Comparison of ENCODE assay signal across 7 cellular contexts in genomic region chr2:3738454-3738853, GRCh38. TPM values are rescaled to one million over a fixed set of nuclear protein-coding genes. Genes with fewer than 3 reads are reported as not detected.
DNase-seq lines count a peak whose midpoint lies in the region; ATAC-seq, FAIRE-seq and TF ChIP-seq lines count a peak whose summit lies in the region.

No MANE protein-coding gene starts in this region.

- no peak for FAIRE-seq in kidney (lab: Jason Lieb, UNC)

- H3K27ac ChIP-seq in RWPE2 (ENCODE audit: poor library complexity, severe bottlenecking) (no peak overlapping the region), kidney (ENCODE audit: low read depth in 2 of 2, low read length in 2 of 2) (no peak overlapping the region), substantia nigra (ENCODE audit: low read depth, low read length, poor library complexity, severe bottlenecking) (no peak overlapping the region)

- peak; percentile 67 for DNase-seq in GM03348 (ENCODE audit: low spot score)
- no peak for DNase-seq in RWPE2 (ENCODE audit: low spot score)
- DNase-seq in kidney = no peak
- DNase-seq in NCI-H2029 (lab: John Stamatoyannopoulos, UW) = no peak
- DNase-seq in substantia nigra (lab: John Stamatoyannopoulos, UW) = no peak

- H3K4me3 ChIP-seq in RWPE2 (ENCODE audit: severe bottlenecking) (no peak overlapping the region), kidney (ENCODE audit: low read length in 2 of 2) (no peak overlapping the region)

- H3K4me1 ChIP-seq in RWPE2 (ENCODE audit: insufficient read depth, poor library complexity, severe bottlenecking) (no peaks in the 10 kb centered on the region), kidney (ENCODE audit: control insufficient read depth in 1 of 2, insufficient read depth in 1 of 2, low read depth in 1 of 2, low read length in 2 of 2) (no peaks in the 10 kb centered on the region)

- no peaks in the 10 kb centered on the region for H3K9me3 ChIP-seq in RWPE2 (ENCODE audit: severe bottlenecking)
- no peaks in the 10 kb centered on the region for H3K9me3 ChIP-seq in kidney (ENCODE audit: control insufficient read depth in 1 of 2, low read length in 2 of 2)

- H3K27me3 ChIP-seq in RWPE2 (ENCODE audit: insufficient read depth, poor library complexity, severe bottlenecking) = peaks cover 2% of the 10 kb centered on the region

- ATAC-seq in HG02623 (IDR thresholded peaks at IDR 0.05; ENCODE audit: unreplicated experiment) = peak; percentile 57
- peak; percentile 75 for ATAC-seq in RWPE2 (ENCODE audit: low read depth)
- ATAC-seq in GM21528 (IDR thresholded peaks at IDR 0.05; ENCODE audit: low FRiP score, unreplicated experiment) = no peak

- H3K9ac ChIP-seq in kidney (ENCODE audit: low read length in 2 of 2) = no peak overlapping the region

- H3K36me3 ChIP-seq in RWPE2 (ENCODE audit: low read depth) = no peaks in the 10 kb centered on the region
- no peaks in the 10 kb centered on the region for H3K36me3 ChIP-seq in kidney (ENCODE audit: control insufficient read depth in 1 of 2, insufficient read depth in 2 of 2, low read length in 2 of 2)

- intact Hi-C loops in kidney (cut with DNase I) = no loop called here

- TF ChIP-seq CTCF in RWPE2 (IDR thresholded peaks at IDR 0.05; ENCODE audit: poor library complexity, severe bottlenecking) (peak; percentile 64), kidney (IDR thresholded peaks at IDR 0.05; ENCODE audit: borderline replicate concordance, extremely low read depth, insufficient read depth) (peak; percentile 9)

RNA-seq across cellular contexts. Expression of gene DCDC2C, which starts 35.1 kb away (rescaled TPM):
- total RNA-seq in kidney = not detected
- not detected for polyA plus RNA-seq in kidney (ENCODE audit: insufficient read depth, low read depth, low replicate concordance)
